1 cellular context compared by ENCODE assay signal in genomic region chr1:32220746-32221580, GRCh38.
TF ChIP-seq lines count a peak whose summit lies in the region.

No MANE protein-coding gene starts in this region.

TF ChIP-seq in K562, 482 proteins besides CTCF, POLR2A, EP300 and RAD21 (continues in another document):
- TF ChIP-seq GTF2A2 (tag; IDR thresholded peaks at IDR 0.05) (no peak), SNAPC5 (CRISPR knock-in tag; IDR thresholded peaks at IDR 0.05) (no peak), RFX1 (IDR thresholded peaks at IDR 0.05) (no peak), ZEB2 (IDR thresholded peaks at IDR 0.05) (no peak), MGA (IDR thresholded peaks at IDR 0.05) (no peak), NFIC (IDR thresholded peaks at IDR 0.05) (no peak), ZNF143 (CRISPR knock-in tag; IDR thresholded peaks at IDR 0.05) (no peak), TARDBP (IDR thresholded peaks at IDR 0.05) (no peak), RFX5 (IDR thresholded peaks at IDR 0.05; ENCODE audit: low read depth, low read length) (no peak), FUS (optimal IDR thresholded peaks at IDR 0.05; ENCODE audit: low read depth, low read length) (no peak), COPS2 (conservative IDR thresholded peaks at IDR 0.05) (no peak), ZC3H11A (IDR thresholded peaks at IDR 0.05; ENCODE audit: low read depth, low read length) (no peak), ADNP (tag; IDR thresholded peaks at IDR 0.05) (no peak), CBFA2T3 (IDR thresholded peaks at IDR 0.05) (no peak), HMG20B (CRISPR knock-in tag; IDR thresholded peaks at IDR 0.05) (no peak), TRIM24 (IDR thresholded peaks at IDR 0.05) (no peak), ZNF740 (CRISPR knock-in tag; IDR thresholded peaks at IDR 0.05) (peak; percentile 68; the same call in 1 of the 2 replicates), ZNF740 (tag; IDR thresholded peaks at IDR 0.05) (no peak; a peak in 1 of 4 replicates), MIER1 (IDR thresholded peaks at IDR 0.05; ENCODE audit: low read depth) (no peak), ZNF354B (CRISPR knock-in tag; IDR thresholded peaks at IDR 0.05) (no peak), PATZ1 (CRISPR knock-in tag; IDR thresholded peaks at IDR 0.05; ENCODE audit: borderline replicate concordance) (no peak), BHLHE40 (IDR thresholded peaks at IDR 0.05; ENCODE audit: low read length) (no peak), ETV1 (tag; conservative IDR thresholded peaks at IDR 0.05; ENCODE audit: low read depth) (no peak), ZNF511 (CRISPR knock-in tag; IDR thresholded peaks at IDR 0.05) (no peak), USF2 (CRISPR knock-in tag; IDR thresholded peaks at IDR 0.05) (no peak), JUN (IDR thresholded peaks at IDR 0.05; ENCODE audit: borderline replicate concordance, low read depth, low read length) (no peak), JUN (CRISPR knock-in tag; IDR thresholded peaks at IDR 0.05; ENCODE audit: borderline replicate concordance) (no peak), RBM15 (IDR thresholded peaks at IDR 0.05; ENCODE audit: insufficient read depth, low read length) (no peak), GTF2E2 (tag; IDR thresholded peaks at IDR 0.05) (peak; percentile 65; the same call in 1 of the 2 replicates), DMBX1 (CRISPR knock-in tag; IDR thresholded peaks at IDR 0.05; ENCODE audit: borderline replicate concordance) (0 out of 2 replicates have a peak, but pooled peaks have one; percentile 25), SAFB2 (IDR thresholded peaks at IDR 0.05; ENCODE audit: borderline replicate concordance, low read depth, low read length, severe bottlenecking) (no peak), TCF3 (CRISPR knock-in tag; IDR thresholded peaks at IDR 0.05) (no peak; the same call in 1 of the 2 replicates), DEAF1 (CRISPR knock-in tag; IDR thresholded peaks at IDR 0.05) (no peak), ZFPM2 (CRISPR knock-in tag; IDR thresholded peaks at IDR 0.05) (no peak), ZNF668 (CRISPR knock-in tag; IDR thresholded peaks at IDR 0.05) (no peak), ZNF197 (CRISPR knock-in tag; IDR thresholded peaks at IDR 0.05; ENCODE audit: low read depth) (no peak), SETDB1 (IDR thresholded peaks at IDR 0.05; ENCODE audit: low read length) (no peak), ZNF830 (CRISPR knock-in tag; IDR thresholded peaks at IDR 0.05) (no peak), CBX3 (IDR thresholded peaks at IDR 0.05; ENCODE audit: borderline replicate concordance in 1 of 2, low read length in 2 of 2) (no peak), ZNF232 (CRISPR knock-in tag; IDR thresholded peaks at IDR 0.05) (no peak), ETS1 (conservative IDR thresholded peaks at IDR 0.05; ENCODE audit: control insufficient read depth, low read depth, low read length) (no peak)
